19 cellular contexts compared by ENCODE assay signal in genomic region chr11:1744137-1744878, GRCh38. TPM values are rescaled to one million over a fixed set of nuclear protein-coding genes. Genes with fewer than 3 reads are reported as not detected.
DNase-seq lines count a peak whose midpoint lies in the region; ATAC-seq and TF ChIP-seq lines count a peak whose summit lies in the region.
"Had no signal": no experiment of that assay in that cellular context is flagged by ENCODE, and none has a peak within 500 bp of the region (broad histone marks: within the 10 kb centered on the region; RNA-seq: fewer than 3 reads in every experiment).

No MANE protein-coding gene starts in this region.

- no peaks in the 10 kb centered on the region for H4K20me1 ChIP-seq in SK-N-SH (ENCODE audit: insufficient read depth)

- TF ChIP-seq CTCF in SK-N-SH (IDR thresholded peaks at IDR 0.05) (no peak), epithelial cell of esophagus (IDR thresholded peaks at IDR 0.05; ENCODE audit: insufficient read depth, low read depth, low read length, missing control alignments) (peak; percentile 26), right lobe of liver (IDR thresholded peaks at IDR 0.05) (no peak), tibial nerve (IDR thresholded peaks at IDR 0.05) (no peak)

- H3K4me3 ChIP-seq in SK-N-SH (ENCODE audit: low read depth in 2 of 2, low read length in 1 of 2) (no peak overlapping the region), epithelial cell of esophagus (ENCODE audit: low read length) (no peak overlapping the region), right lobe of liver (no peak overlapping the region), tibial nerve (no peak overlapping the region)
- H3K4me3 ChIP-seq: gastroesophageal sphincter had no signal

- DNase-seq in SK-N-SH, result peak; percentile 63
- DNase-seq in epithelial cell of esophagus (ENCODE audit: low read depth), result no peak
- peak in 2 of 3 donors; percentile 57 to 86 for DNase-seq in right lobe of liver
- DNase-seq in tibial nerve (ENCODE audit: low spot score in 2 of 2), result peak; percentile 46 to 50
- DNase-seq in hepatic stellate cell (ENCODE audit: low spot score), result no peak
- no peak for DNase-seq in stimulated activated CD4-positive, alpha-beta T cell treated with anti-CD3 and anti-CD28 coated beads, Interleukin-2, amount 100 ng/mL, for 48 hours
- DNase-seq: activated T-cell treated with anti-CD3 and anti-CD28 coated beads, Interleukin-2, amount 50 U/mL, for 4 hours; CD8-positive, alpha-beta memory T cell; effector memory CD4-positive, alpha-beta T cell; kidney glomerular epithelial cell; NCI-H1436; NCI-H345; stimulated activated CD4-positive, alpha-beta T cell treated with anti-CD3 and anti-CD28 coated beads, Interleukin-4, amount 100 ng/mL, for 1 hour had no signal

- CTCF ChIA-PET in SK-N-SH (lab: Yijun Ruan, JAX), result interaction anchor here (0.5 to 2.6 kb wide), 14 partner anchors 18 to 407 kb away, joined by 3 to 26 read pairs (median 3); no protein-coding TSS in a partner anchor

- no peak overlapping the region for H3K4me2 ChIP-seq in SK-N-SH

- H3F3A ChIP-seq in SK-N-SH (replicated peaks; ENCODE audit: insufficient read depth), result peaks cover 7% of the 10 kb centered on the region

- no peak for TF ChIP-seq POLR2A in right lobe of liver (IDR thresholded peaks at IDR 0.05)
- no peak for TF ChIP-seq POLR2A in tibial nerve (IDR thresholded peaks at IDR 0.05)

- H3K36me3 ChIP-seq in SK-N-SH (replicated peaks in 1 of 2; ENCODE audit: control insufficient read depth in 1 of 2, insufficient read depth in 2 of 2, low read length in 1 of 2) (no peaks in the 10 kb centered on the region), right lobe of liver (no peaks in the 10 kb centered on the region), tibial nerve (peaks cover 0 to 6% (median 0%) of the 10 kb centered on the region in 3 donors)
- H3K36me3 ChIP-seq: gastroesophageal sphincter had no signal

- H3K27me3 ChIP-seq in SK-N-SH (ENCODE audit: insufficient read depth) (no peaks in the 10 kb centered on the region), right lobe of liver (no peaks in the 10 kb centered on the region), tibial nerve (peaks cover 0 to 10% of the 10 kb centered on the region in 2 donors)

- 56% methylated on average over 15 of the region's 21 CpGs for WGBS in SK-N-SH (ENCODE audit: low lambda C conversion rate)
- 30% methylated on average over 11 of the region's 21 CpGs for WGBS in right lobe of liver (ENCODE audit: insufficient coverage, low coverage, low lambda C conversion rate, missing lambda C conversion rate)
- WGBS in tibial nerve, 2 donors, result 9 to 37% methylated on average over 21 of the region's 21 CpGs

- TF ChIP-seq RAD21 in SK-N-SH (IDR thresholded peaks at IDR 0.05; ENCODE audit: low read length), result no peak

- H3K9me2 ChIP-seq in SK-N-SH, result no peaks in the 10 kb centered on the region

- H2AFZ ChIP-seq in SK-N-SH (ENCODE audit: low read depth), result no peak overlapping the region

- POLR2A ChIA-PET in SK-N-SH (lab: Yijun Ruan, JAX), result interaction anchor here (1.1 kb wide), 1 partner anchor 50 kb away, joined by 4 read pairs; no protein-coding TSS in a partner anchor

- no peak for TF ChIP-seq EP300 in SK-N-SH (IDR thresholded peaks at IDR 0.05; ENCODE audit: borderline replicate concordance in 1 of 2, low read depth in 1 of 2, low read length in 1 of 2)
- peak in 1 of 2 donors; percentile 36 for TF ChIP-seq EP300 in tibial nerve (IDR thresholded peaks at IDR 0.05)

- H3K9ac ChIP-seq in SK-N-SH, result no peak overlapping the region

- H3K27ac ChIP-seq in SK-N-SH (ENCODE audit: low read depth in 2 of 2, low read length in 1 of 2) (peak overlapping the region in 1 of 2 experiments; percentile 92; a peak in 2 of 4 replicates), right lobe of liver (no peak overlapping the region), tibial nerve (peak overlapping the region in 2 of 4 donors; percentile 60 to 71)
- H3K27ac ChIP-seq: 22Rv1, gastroesophageal sphincter had no signal

- intact Hi-C loops in right lobe of liver (cut with DNase I), result loop anchor here in 1 of 2 donors (10.0 kb wide), 1 partner anchor 90 kb away; no protein-coding TSS in a partner anchor

- no peak; the same call in 2 of the 3 replicates for ATAC-seq in SK-N-SH treated with all-trans-retinoic acid at 6 μM for 48 hours
- peak in 3 of 4 donors; percentile 0 to 49 (median 5) for ATAC-seq in right lobe of liver
- ATAC-seq in HG02885 (IDR thresholded peaks at IDR 0.05; ENCODE audit: poor library complexity, unreplicated experiment), result no peak
- ATAC-seq: activated T-cell treated with anti-CD3 and anti-CD28 coated beads, Interleukin-2, amount 50 U/mL, for 4 hours; gastroesophageal sphincter had no signal

- H3K79me2 ChIP-seq in SK-N-SH (ENCODE audit: insufficient read depth), result no peaks in the 10 kb centered on the region

- H3K9me3 ChIP-seq in SK-N-SH (no peaks in the 10 kb centered on the region), right lobe of liver (no peaks in the 10 kb centered on the region), tibial nerve (no peaks in the 10 kb centered on the region)
- H3K9me3 ChIP-seq: gastroesophageal sphincter had no signal

- H3K4me1 ChIP-seq in SK-N-SH (ENCODE audit: control insufficient read depth in 1 of 2, insufficient read depth in 2 of 2, low read depth in 1 of 2, low read length in 1 of 2) (peaks cover 0 to 52% of the 10 kb centered on the region in 2 experiments; a peak in 1 of 4 replicates), right lobe of liver (no peaks in the 10 kb centered on the region), tibial nerve (peaks cover 0 to 38% (median 8%) of the 10 kb centered on the region in 4 donors)

TF ChIP-seq in SK-N-SH, 30 proteins besides CTCF, POLR2A, EP300 and RAD21:
- 0 out of 2 replicates have a peak, but pooled peaks have one; percentile 4 for TF ChIP-seq RCOR1 (IDR thresholded peaks at IDR 0.05; ENCODE audit: low read length)
- TF ChIP-seq RFX5 (IDR thresholded peaks at IDR 0.05; ENCODE audit: low read length), result 0 out of 2 replicates have a peak, but pooled peaks have one; percentile 28
- no peak for TF ChIP-seq YY1 (IDR thresholded peaks at IDR 0.05; ENCODE audit: low read depth)
TF ChIP-seq in SK-N-SH: peak in this region for 2.

TF ChIP-seq in SK-N-SH treated with all-trans-retinoic acid at 6 μM for 48 hours, 23 proteins besides CTCF, POLR2A, EP300 and RAD21 (continues in another document):
- TF ChIP-seq, protein P1, sequence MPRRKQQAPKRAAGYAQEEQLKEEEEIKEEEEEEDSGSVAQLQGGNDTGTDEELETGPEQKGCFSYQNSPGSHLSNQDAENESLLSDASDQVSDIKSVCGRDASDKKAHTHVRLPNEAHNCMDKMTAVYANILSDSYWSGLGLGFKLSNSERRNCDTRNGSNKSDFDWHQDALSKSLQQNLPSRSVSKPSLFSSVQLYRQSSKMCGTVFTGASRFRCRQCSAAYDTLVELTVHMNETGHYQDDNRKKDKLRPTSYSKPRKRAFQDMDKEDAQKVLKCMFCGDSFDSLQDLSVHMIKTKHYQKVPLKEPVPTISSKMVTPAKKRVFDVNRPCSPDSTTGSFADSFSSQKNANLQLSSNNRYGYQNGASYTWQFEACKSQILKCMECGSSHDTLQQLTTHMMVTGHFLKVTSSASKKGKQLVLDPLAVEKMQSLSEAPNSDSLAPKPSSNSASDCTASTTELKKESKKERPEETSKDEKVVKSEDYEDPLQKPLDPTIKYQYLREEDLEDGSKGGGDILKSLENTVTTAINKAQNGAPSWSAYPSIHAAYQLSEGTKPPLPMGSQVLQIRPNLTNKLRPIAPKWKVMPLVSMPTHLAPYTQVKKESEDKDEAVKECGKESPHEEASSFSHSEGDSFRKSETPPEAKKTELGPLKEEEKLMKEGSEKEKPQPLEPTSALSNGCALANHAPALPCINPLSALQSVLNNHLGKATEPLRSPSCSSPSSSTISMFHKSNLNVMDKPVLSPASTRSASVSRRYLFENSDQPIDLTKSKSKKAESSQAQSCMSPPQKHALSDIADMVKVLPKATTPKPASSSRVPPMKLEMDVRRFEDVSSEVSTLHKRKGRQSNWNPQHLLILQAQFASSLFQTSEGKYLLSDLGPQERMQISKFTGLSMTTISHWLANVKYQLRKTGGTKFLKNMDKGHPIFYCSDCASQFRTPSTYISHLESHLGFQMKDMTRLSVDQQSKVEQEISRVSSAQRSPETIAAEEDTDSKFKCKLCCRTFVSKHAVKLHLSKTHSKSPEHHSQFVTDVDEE (CRISPR knock-in tag; IDR thresholded peaks at IDR 0.05), result no peak
- no peak for TF ChIP-seq ZNF8 (CRISPR knock-in tag; IDR thresholded peaks at IDR 0.05)
- TF ChIP-seq ISL1 (CRISPR knock-in tag; IDR thresholded peaks at IDR 0.05), result no peak
- TF ChIP-seq, protein P2, sequence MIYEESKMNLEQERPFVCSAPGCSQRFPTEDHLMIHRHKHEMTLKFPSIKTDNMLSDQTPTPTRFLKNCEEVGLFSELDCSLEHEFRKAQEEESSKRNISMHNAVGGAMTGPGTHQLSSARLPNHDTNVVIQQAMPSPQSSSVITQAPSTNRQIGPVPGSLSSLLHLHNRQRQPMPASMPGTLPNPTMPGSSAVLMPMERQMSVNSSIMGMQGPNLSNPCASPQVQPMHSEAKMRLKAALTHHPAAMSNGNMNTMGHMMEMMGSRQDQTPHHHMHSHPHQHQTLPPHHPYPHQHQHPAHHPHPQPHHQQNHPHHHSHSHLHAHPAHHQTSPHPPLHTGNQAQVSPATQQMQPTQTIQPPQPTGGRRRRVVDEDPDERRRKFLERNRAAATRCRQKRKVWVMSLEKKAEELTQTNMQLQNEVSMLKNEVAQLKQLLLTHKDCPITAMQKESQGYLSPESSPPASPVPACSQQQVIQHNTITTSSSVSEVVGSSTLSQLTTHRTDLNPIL (CRISPR knock-in tag; IDR thresholded peaks at IDR 0.05; ENCODE audit: low read depth), result no peak
- no peak for TF ChIP-seq ZFP30 (CRISPR knock-in tag; IDR thresholded peaks at IDR 0.05)
- no peak for TF ChIP-seq OSR1 (CRISPR knock-in tag; IDR thresholded peaks at IDR 0.05)
- TF ChIP-seq BACH2 (CRISPR knock-in tag; IDR thresholded peaks at IDR 0.05; ENCODE audit: borderline replicate concordance), result no peak
- no peak for TF ChIP-seq TOX (CRISPR knock-in tag; IDR thresholded peaks at IDR 0.05; ENCODE audit: borderline replicate concordance)
- no peak for TF ChIP-seq CSDC2 (CRISPR knock-in tag; IDR thresholded peaks at IDR 0.05)

RNA-seq across cellular contexts. Expression of gene IFITM10, which starts 6.1 kb away (rescaled TPM):
- polyA plus RNA-seq in SK-N-SH (2012; rRNA removed), result 0.21 and 0.31 TPM in 2 replicates
- polyA plus RNA-seq in SK-N-SH (2012; cell fraction: cytosol; rRNA removed), result 0.13 and 0.24 TPM in 2 replicates
- 1.0 and 1.2 TPM in 2 replicates for polyA plus RNA-seq in SK-N-SH (2012; cell fraction: nucleus; rRNA removed)
- total RNA-seq in right lobe of liver (10 to 100 TPM in 1 of 6 experiments, 1 to 10 TPM in 5; 1.3 to 11.4 (median 6.7) TPM), tibial nerve (10 to 100 TPM in 2 of 4 donors, 1 to 10 TPM in 2; 5.9 to 54.9 (median 13.8) TPM)

RNA-seq across cellular contexts. Expression of gene CTSD, which starts 19.4 kb away (rescaled TPM):
- polyA plus RNA-seq in SK-N-SH (2012; rRNA removed), result 93.0 and 187 TPM in 2 replicates
- 58.5 and 113 TPM in 2 replicates for polyA plus RNA-seq in SK-N-SH (2012; cell fraction: cytosol; rRNA removed)
- polyA plus RNA-seq in SK-N-SH (2012; cell fraction: nucleus; rRNA removed), result 234 TPM in 2 replicates
- total RNA-seq in right lobe of liver (1,000 to 10,000 TPM in 3 of 6 experiments, 100 to 1,000 TPM in 3; 515 to 1,549 (median 1,009) TPM), tibial nerve (100 to 1,000 TPM; 385 to 583 (median 429) TPM)

RNA-seq across cellular contexts. Expression of gene KRTAP5-6, which starts 47.3 kb away (rescaled TPM):
- polyA plus RNA-seq in SK-N-SH (2012; rRNA removed), result not detected in 2 replicates
- polyA plus RNA-seq in SK-N-SH (2012; cell fraction: cytosol; rRNA removed), result not detected in 2 replicates
- not detected in 2 replicates for polyA plus RNA-seq in SK-N-SH (2012; cell fraction: nucleus; rRNA removed)
- 1 to 10 TPM in 3 of 6 experiments, under 1 TPM in 2, not detected in 1; 0.79 to 1.5 (median 1.2) TPM for total RNA-seq in right lobe of liver
- not detected for total RNA-seq in tibial nerve
- total RNA-seq: activated T-cell treated with anti-CD3 and anti-CD28 coated beads, Interleukin-2, amount 50 U/mL, for 4 hours; CD8-positive, alpha-beta memory T cell; gastroesophageal sphincter; progenitor cell of endocrine pancreas had no signal
- polyA plus RNA-seq: CD8-positive, alpha-beta memory T cell; IgD-negative memory B cell had no signal

Comparison
In these comparisons a context has a peak if more than half of its experiments do, and no peak if none do; other contexts are left out.
1. DNase-seq: peak in SK-N-SH (single experiment), right lobe of liver (2 of 3) and tibial nerve (2 of 2); none in epithelial cell of esophagus (single experiment), hepatic stellate cell (single experiment) and stimulated activated CD4-positive, alpha-beta T cell treated with anti-CD3 and anti-CD28 coated beads, Interleukin-2, amount 100 ng/mL, for 48 hours (0 of 2).
2. ATAC-seq: peak in right lobe of liver (3 of 4); none in SK-N-SH treated with all-trans-retinoic acid at 6 μM for 48 hours (single experiment) and HG02885 (single experiment).